In the genomic region with DNA sequence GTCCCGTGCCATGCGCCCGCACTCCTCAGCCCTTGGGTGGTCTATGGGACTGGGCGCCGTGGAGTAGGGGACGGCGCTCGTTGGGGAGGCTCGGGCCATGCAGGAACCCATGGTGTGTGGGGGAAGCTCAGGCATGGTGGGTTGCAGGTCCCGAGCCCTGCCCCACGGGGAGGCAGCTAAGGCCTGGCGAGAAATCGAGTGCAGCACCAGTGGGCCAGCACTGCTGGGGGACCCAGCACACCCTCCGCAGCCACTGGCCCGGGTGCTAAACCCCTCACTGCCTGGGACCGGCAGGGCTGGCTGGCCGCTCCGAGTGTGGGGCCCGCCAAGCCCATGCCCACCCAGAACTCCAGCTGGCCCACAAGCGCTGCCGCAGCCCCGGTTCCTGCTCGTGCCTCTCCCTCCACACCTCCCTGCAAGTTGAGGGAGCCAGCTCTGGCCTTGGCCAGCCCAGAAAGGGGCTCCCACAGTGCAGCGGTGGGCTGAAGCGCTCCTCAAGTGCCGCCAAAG, we compare ENCODE assay signal across 1 cellular context. TPM values are rescaled to one million over a fixed set of nuclear protein-coding genes. Genes with fewer than 3 reads are reported as not detected.
"Had no signal": no experiment of that assay in that cellular context is flagged by ENCODE, and none has a peak within 500 bp of the region (broad histone marks: within the 10 kb centered on the region; RNA-seq: fewer than 3 reads in every experiment).

No MANE protein-coding gene starts in this region.

RNA-seq across cellular contexts. Expression of a gene that starts 38.8 kb away (rescaled TPM):
- polyA plus RNA-seq: hepatocyte had no signal

RNA-seq across cellular contexts. Expression of a gene that starts 45.4 kb away (rescaled TPM):
- polyA plus RNA-seq: hepatocyte had no signal
